In genomic region chr18:63828120-63828519, GRCh38 we compare ENCODE assay signal across 1 cellular context.
TF ChIP-seq lines count a peak whose summit lies in the region.

No MANE protein-coding gene starts in this region.

TF ChIP-seq in SK-N-SH, 30 proteins besides CTCF, POLR2A, EP300 and RAD21:
- peak; percentile 72 for TF ChIP-seq TAF1 (IDR thresholded peaks at IDR 0.05; ENCODE audit: borderline replicate concordance, low read depth, low read length)
- TF ChIP-seq YY1 (IDR thresholded peaks at IDR 0.05; ENCODE audit: low read depth), result peak; percentile 19; the same call in 1 of the 2 replicates
- TF ChIP-seq CHD2 (IDR thresholded peaks at IDR 0.05; ENCODE audit: low read length, partially characterized antibody), result no peak
- peak; percentile 71 for TF ChIP-seq MAX (IDR thresholded peaks at IDR 0.05; ENCODE audit: low read depth)
- TF ChIP-seq POLR2AphosphoS5 (IDR thresholded peaks at IDR 0.05; ENCODE audit: low read depth, low read length), result peak; percentile 62
